8 cellular contexts compared by ENCODE assay signal in genomic region chr22:41621099-41621910, GRCh38. TPM values are rescaled to one million over a fixed set of nuclear protein-coding genes. Genes with fewer than 3 reads are reported as not detected.
A peak's percentile ranks its signal among the peaks of the same experiment; 100 is the strongest.
DNase-seq lines count a peak whose midpoint lies in the region; FAIRE-seq and TF ChIP-seq lines count a peak whose summit lies in the region.

XRCC6 (plus strand) TSS chr22:41621295; CDS start chr22:41622005, 710 bp downstream.

- peaks cover 28% of the 10 kb centered on the region for H3K4me1 Mint-ChIP-seq in nephron
- peaks cover 55% of the 10 kb centered on the region for H3K4me1 Mint-ChIP-seq in stimulated activated naive CD8-positive, alpha-beta T cell treated with anti-CD3 and anti-CD28 coated beads, Interleukin-15, Interleukin-2, amounts not matched to agents 100 ng/mL and 50 ng/mL, for 24 hours (ENCODE audit: low read depth)

- H3K4me3 Mint-ChIP-seq in nephron = peak within 1 kb of the TSS; percentile 95 to 98 (median 96)
- peak within 1 kb of the TSS; percentile 99 for H3K4me3 Mint-ChIP-seq in stimulated activated naive CD8-positive, alpha-beta T cell treated with anti-CD3 and anti-CD28 coated beads, Interleukin-15, Interleukin-2, amounts not matched to agents 100 ng/mL and 50 ng/mL, for 24 hours

- DNase-seq in EL (peak; percentile 100), H54 (ENCODE audit: insufficient read length, low spot score) (peak; percentile 93), M059J (ENCODE audit: low read depth) (peak; percentile 98), SHP77 (lab: John Stamatoyannopoulos, UW) (peak; percentile 98), fibroblast of pulmonary artery (ENCODE audit: low read depth) (peak; percentile 100)
- peak; percentile 99 for DNase-seq in activated effector memory CD4-positive, alpha-beta T cell treated with Interleukin-2 at 50 U/mL for 16 hours

- peak; percentile 89 for FAIRE-seq in H54 (lab: Jason Lieb, UNC)

- peaks cover 31% of the 10 kb centered on the region for H3K36me3 Mint-ChIP-seq in nephron (ENCODE audit: low read depth)
- H3K36me3 Mint-ChIP-seq in stimulated activated naive CD8-positive, alpha-beta T cell treated with anti-CD3 and anti-CD28 coated beads, Interleukin-15, Interleukin-2, amounts not matched to agents 100 ng/mL and 50 ng/mL, for 24 hours (ENCODE audit: low read depth) = peaks cover 47% of the 10 kb centered on the region

- H3K27ac Mint-ChIP-seq in nephron = peak within 1 kb of the TSS; percentile 95 to 99 (median 96)
- peak within 1 kb of the TSS; percentile 100 for H3K27ac Mint-ChIP-seq in stimulated activated naive CD8-positive, alpha-beta T cell treated with anti-CD3 and anti-CD28 coated beads, Interleukin-15, Interleukin-2, amounts not matched to agents 100 ng/mL and 50 ng/mL, for 24 hours

- peak within 1 kb of the TSS; percentile 78 for H3K4me3 ChIP-seq in fibroblast of pulmonary artery (replicated peaks; ENCODE audit: low read depth, low read length)

- peak; percentile 68 for TF ChIP-seq POLR2A in H54 (IDR thresholded peaks at IDR 0.05; ENCODE audit: low read depth, low read length)

- TF ChIP-seq CTCF in fibroblast of pulmonary artery (IDR thresholded peaks at IDR 0.05; ENCODE audit: low read length, missing control alignments) = no peak
- no peak for TF ChIP-seq CTCF in nephron (IDR thresholded peaks at IDR 0.05; ENCODE audit: unreplicated experiment in 3 of 3)

- H3K9me3 Mint-ChIP-seq in nephron = no peaks in the 10 kb centered on the region
- H3K9me3 Mint-ChIP-seq in stimulated activated naive CD8-positive, alpha-beta T cell treated with anti-CD3 and anti-CD28 coated beads, Interleukin-15, Interleukin-2, amounts not matched to agents 100 ng/mL and 50 ng/mL, for 24 hours = no peaks in the 10 kb centered on the region

- H3K27me3 Mint-ChIP-seq in nephron (ENCODE audit: low read depth) = no peaks in the 10 kb centered on the region
- no peaks in the 10 kb centered on the region for H3K27me3 Mint-ChIP-seq in stimulated activated naive CD8-positive, alpha-beta T cell treated with anti-CD3 and anti-CD28 coated beads, Interleukin-15, Interleukin-2, amounts not matched to agents 100 ng/mL and 50 ng/mL, for 24 hours

RNA-seq across cellular contexts. Expression of gene XRCC6, which starts in this region (rescaled TPM):
- 392 and 397 TPM in 2 replicates for total RNA-seq in M059J (2014; rRNA removed; shearing (Covaris generic))

Comparison
In these comparisons a context has a peak if more than half of its experiments do, and no peak if none do; other contexts are left out.
1. Peak in every context shown above with its lines: DNase-seq and H3K4me3 ChIP-seq.